Comparison of ENCODE assay signal across 16 cellular contexts in the genomic region with DNA sequence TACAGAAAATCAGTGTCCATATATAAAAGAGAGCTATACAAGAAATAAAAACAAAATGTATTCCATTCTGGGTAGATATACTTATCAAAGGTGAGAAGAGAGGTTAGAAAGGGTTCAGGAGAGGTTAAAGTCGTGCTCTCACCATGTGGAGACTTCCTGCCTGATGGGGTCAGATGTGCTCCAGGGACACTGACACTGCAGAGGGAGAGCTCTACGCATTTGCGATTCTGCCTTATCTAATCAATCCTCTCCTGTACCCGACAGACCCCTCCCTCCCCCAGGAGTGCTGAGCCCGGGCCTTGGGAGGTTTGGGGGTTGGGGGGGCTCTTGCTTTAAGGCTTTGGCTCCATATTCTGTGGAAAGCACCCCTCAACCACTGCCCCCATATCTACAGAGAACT. TPM values are rescaled to one million over a fixed set of nuclear protein-coding genes. Genes with fewer than 3 reads are reported as not detected.
DNase-seq lines count a peak whose midpoint lies in the region; ATAC-seq and TF ChIP-seq lines count a peak whose summit lies in the region.
"Had no signal": no experiment of that assay in that cellular context is flagged by ENCODE, and none has a peak within 500 bp of the region (broad histone marks: within the 10 kb centered on the region; RNA-seq: fewer than 3 reads in every experiment).

No MANE protein-coding gene starts in this region.

- no peak overlapping the region for H2AFZ ChIP-seq in SK-N-SH (ENCODE audit: low read depth)

- H3K4me1 ChIP-seq in SK-N-SH (ENCODE audit: control insufficient read depth in 1 of 2, insufficient read depth in 2 of 2, low read depth in 1 of 2, low read length in 1 of 2) (no peaks in the 10 kb centered on the region), right cardiac atrium (ENCODE audit: control insufficient read depth, insufficient read depth, low read length) (no peaks in the 10 kb centered on the region), right atrium auricular region (no peaks in the 10 kb centered on the region)
- H3K4me1 ChIP-seq: BLaER1 treated with 17β-estradiol and CSF1 and Interleukin-3, amounts not matched to agents 10 nM and 100 nM had no signal

- TF ChIP-seq EP300 in SK-N-SH (IDR thresholded peaks at IDR 0.05; ENCODE audit: borderline replicate concordance in 1 of 2, low read depth in 1 of 2, low read length in 1 of 2), result no peak

- POLR2A ChIA-PET in SK-N-SH (lab: Yijun Ruan, JAX), result no interaction called here

- H3K4me3 ChIP-seq in SK-N-SH (ENCODE audit: low read depth in 2 of 2, low read length in 1 of 2), result no peak overlapping the region
- no peak overlapping the region for H3K4me3 ChIP-seq in right cardiac atrium (ENCODE audit: low read length)
- H3K4me3 ChIP-seq in right atrium auricular region, result no peak overlapping the region
- H3K4me3 ChIP-seq: BLaER1 treated with 17β-estradiol and CSF1 and Interleukin-3, amounts not matched to agents 10 nM and 100 nM had no signal

- no peaks in the 10 kb centered on the region for H3K79me2 ChIP-seq in SK-N-SH (ENCODE audit: insufficient read depth)

- H3F3A ChIP-seq in SK-N-SH (replicated peaks; ENCODE audit: insufficient read depth), result no peaks in the 10 kb centered on the region

- no peaks in the 10 kb centered on the region for H3K27me3 ChIP-seq in SK-N-SH (ENCODE audit: insufficient read depth)
- H3K27me3 ChIP-seq in right cardiac atrium (ENCODE audit: control insufficient read depth, insufficient read depth), result no peaks in the 10 kb centered on the region
- H3K27me3 ChIP-seq in right atrium auricular region, result no peaks in the 10 kb centered on the region
- H3K27me3 ChIP-seq: BLaER1 treated with 17β-estradiol and CSF1 and Interleukin-3, amounts not matched to agents 10 nM and 100 nM had no signal

- WGBS in SK-N-SH (ENCODE audit: low lambda C conversion rate), result 72% methylated on average over 5 of the region's 5 CpGs
- WGBS in right cardiac atrium, result 25% methylated on average over 5 of the region's 5 CpGs

- DNase-seq in SK-N-SH (no peak), right cardiac atrium (no peak), right atrium auricular region (ENCODE audit: low spot score) (no peak), left lobe of liver (ENCODE audit: low spot score) (no peak), AG08396 (ENCODE audit: low spot score) (no peak), NCI-H2171 (lab: John Stamatoyannopoulos, UW) (no peak)
- DNase-seq: 8988T; Calu3; CD4-positive, alpha-beta T cell; DMS 273 treated with DMSO at 0.1 percent for 48 hours; GOT3; H9 had no signal

- TF ChIP-seq RAD21 in SK-N-SH (IDR thresholded peaks at IDR 0.05; ENCODE audit: low read length), result peak; percentile 11; the same call in 1 of the 2 replicates

- H3K27ac ChIP-seq in SK-N-SH (ENCODE audit: low read depth in 2 of 2, low read length in 1 of 2) (no peak overlapping the region), right cardiac atrium (ENCODE audit: low read length) (no peak overlapping the region), right atrium auricular region (no peak overlapping the region)
- H3K27ac ChIP-seq: BLaER1 treated with 17β-estradiol and CSF1 and Interleukin-3, amounts not matched to agents 10 nM and 100 nM had no signal

- no peak overlapping the region for H3K9ac ChIP-seq in SK-N-SH
- H3K9ac ChIP-seq: BLaER1 treated with 17β-estradiol and CSF1 and Interleukin-3, amounts not matched to agents 10 nM and 100 nM had no signal

- no peaks in the 10 kb centered on the region for H4K20me1 ChIP-seq in SK-N-SH (ENCODE audit: insufficient read depth)

- no peak overlapping the region for H3K4me2 ChIP-seq in SK-N-SH
- H3K4me2 ChIP-seq: BLaER1 treated with 17β-estradiol and CSF1 and Interleukin-3, amounts not matched to agents 10 nM and 100 nM had no signal

- no peaks in the 10 kb centered on the region for H3K9me2 ChIP-seq in SK-N-SH

- CTCF ChIA-PET in SK-N-SH (lab: Yijun Ruan, JAX), result no interaction called here

- intact Hi-C loops in right cardiac atrium (cut with DNase I), result no loop called here

- H3K36me3 ChIP-seq in SK-N-SH (replicated peaks in 1 of 2; ENCODE audit: control insufficient read depth in 1 of 2, insufficient read depth in 2 of 2, low read length in 1 of 2) (peaks cover 19 to 26% of the 10 kb centered on the region in 2 experiments), right atrium auricular region (peaks cover 23% of the 10 kb centered on the region)

- TF ChIP-seq CTCF in SK-N-SH (IDR thresholded peaks at IDR 0.05) (no peak), right atrium auricular region (IDR thresholded peaks at IDR 0.05) (no peak)

- H3K9me3 ChIP-seq in SK-N-SH, result no peaks in the 10 kb centered on the region
- H3K9me3 ChIP-seq in right cardiac atrium (ENCODE audit: control insufficient read depth, low read length), result no peaks in the 10 kb centered on the region
- H3K9me3 ChIP-seq in right atrium auricular region, result no peaks in the 10 kb centered on the region
- H3K9me3 ChIP-seq: BLaER1 treated with 17β-estradiol and CSF1 and Interleukin-3, amounts not matched to agents 10 nM and 100 nM had no signal

- no peak; the same call in 1 of the 3 replicates for ATAC-seq in SK-N-SH treated with all-trans-retinoic acid at 6 μM for 48 hours
- ATAC-seq in right cardiac atrium, result peak; percentile 6 to 25
- peak; percentile 34 for ATAC-seq in left lobe of liver
- no peak for ATAC-seq in HG03565 (IDR thresholded peaks at IDR 0.05; ENCODE audit: unreplicated experiment)

TF ChIP-seq in SK-N-SH, 30 proteins besides CTCF, POLR2A, EP300 and RAD21:
- TF ChIP-seq RCOR1 (IDR thresholded peaks at IDR 0.05; ENCODE audit: low read length) (no peak), JUND (IDR thresholded peaks at IDR 0.05) (no peak)

TF ChIP-seq in SK-N-SH treated with all-trans-retinoic acid at 6 μM for 48 hours, 23 proteins besides CTCF, POLR2A, EP300 and RAD21 (continues in another document):
- TF ChIP-seq BACH2 (CRISPR knock-in tag; IDR thresholded peaks at IDR 0.05; ENCODE audit: borderline replicate concordance) (no peak), ZNF70 (CRISPR knock-in tag; IDR thresholded peaks at IDR 0.05) (no peak), ZFP30 (CRISPR knock-in tag; IDR thresholded peaks at IDR 0.05) (no peak), GLIS3 (CRISPR knock-in tag; IDR thresholded peaks at IDR 0.05) (no peak), OSR1 (CRISPR knock-in tag; IDR thresholded peaks at IDR 0.05) (no peak), SNAI2 (CRISPR knock-in tag; IDR thresholded peaks at IDR 0.05) (no peak), ARNTL (CRISPR knock-in tag; IDR thresholded peaks at IDR 0.05; ENCODE audit: borderline replicate concordance, low read depth) (no peak), ZNF8 (CRISPR knock-in tag; IDR thresholded peaks at IDR 0.05) (no peak), ISL1 (CRISPR knock-in tag; IDR thresholded peaks at IDR 0.05) (no peak), CSDC2 (CRISPR knock-in tag; IDR thresholded peaks at IDR 0.05) (no peak)
- TF ChIP-seq, protein P1, sequence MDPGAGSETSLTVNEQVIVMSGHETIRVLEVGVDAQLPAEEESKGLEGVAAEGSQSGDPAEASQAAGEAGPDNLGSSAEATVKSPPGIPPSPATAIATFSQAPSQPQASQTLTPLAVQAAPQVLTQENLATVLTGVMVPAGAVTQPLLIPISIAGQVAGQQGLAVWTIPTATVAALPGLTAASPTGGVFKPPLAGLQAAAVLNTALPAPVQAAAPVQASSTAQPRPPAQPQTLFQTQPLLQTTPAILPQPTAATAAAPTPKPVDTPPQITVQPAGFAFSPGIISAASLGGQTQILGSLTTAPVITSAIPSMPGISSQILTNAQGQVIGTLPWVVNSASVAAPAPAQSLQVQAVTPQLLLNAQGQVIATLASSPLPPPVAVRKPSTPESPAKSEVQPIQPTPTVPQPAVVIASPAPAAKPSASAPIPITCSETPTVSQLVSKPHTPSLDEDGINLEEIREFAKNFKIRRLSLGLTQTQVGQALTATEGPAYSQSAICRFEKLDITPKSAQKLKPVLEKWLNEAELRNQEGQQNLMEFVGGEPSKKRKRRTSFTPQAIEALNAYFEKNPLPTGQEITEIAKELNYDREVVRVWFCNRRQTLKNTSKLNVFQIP (CRISPR knock-in tag; IDR thresholded peaks at IDR 0.05; ENCODE audit: borderline replicate concordance, low read depth), result no peak
- TF ChIP-seq, protein P2, sequence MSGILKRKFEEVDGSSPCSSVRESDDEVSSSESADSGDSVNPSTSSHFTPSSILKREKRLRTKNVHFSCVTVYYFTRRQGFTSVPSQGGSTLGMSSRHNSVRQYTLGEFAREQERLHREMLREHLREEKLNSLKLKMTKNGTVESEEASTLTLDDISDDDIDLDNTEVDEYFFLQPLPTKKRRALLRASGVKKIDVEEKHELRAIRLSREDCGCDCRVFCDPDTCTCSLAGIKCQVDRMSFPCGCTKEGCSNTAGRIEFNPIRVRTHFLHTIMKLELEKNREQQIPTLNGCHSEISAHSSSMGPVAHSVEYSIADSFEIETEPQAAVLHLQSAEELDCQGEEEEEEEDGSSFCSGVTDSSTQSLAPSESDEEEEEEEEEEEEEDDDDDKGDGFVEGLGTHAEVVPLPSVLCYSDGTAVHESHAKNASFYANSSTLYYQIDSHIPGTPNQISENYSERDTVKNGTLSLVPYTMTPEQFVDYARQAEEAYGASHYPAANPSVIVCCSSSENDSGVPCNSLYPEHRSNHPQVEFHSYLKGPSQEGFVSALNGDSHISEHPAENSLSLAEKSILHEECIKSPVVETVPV (CRISPR knock-in tag; IDR thresholded peaks at IDR 0.05), result no peak
- TF ChIP-seq, protein P3, sequence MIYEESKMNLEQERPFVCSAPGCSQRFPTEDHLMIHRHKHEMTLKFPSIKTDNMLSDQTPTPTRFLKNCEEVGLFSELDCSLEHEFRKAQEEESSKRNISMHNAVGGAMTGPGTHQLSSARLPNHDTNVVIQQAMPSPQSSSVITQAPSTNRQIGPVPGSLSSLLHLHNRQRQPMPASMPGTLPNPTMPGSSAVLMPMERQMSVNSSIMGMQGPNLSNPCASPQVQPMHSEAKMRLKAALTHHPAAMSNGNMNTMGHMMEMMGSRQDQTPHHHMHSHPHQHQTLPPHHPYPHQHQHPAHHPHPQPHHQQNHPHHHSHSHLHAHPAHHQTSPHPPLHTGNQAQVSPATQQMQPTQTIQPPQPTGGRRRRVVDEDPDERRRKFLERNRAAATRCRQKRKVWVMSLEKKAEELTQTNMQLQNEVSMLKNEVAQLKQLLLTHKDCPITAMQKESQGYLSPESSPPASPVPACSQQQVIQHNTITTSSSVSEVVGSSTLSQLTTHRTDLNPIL (CRISPR knock-in tag; IDR thresholded peaks at IDR 0.05; ENCODE audit: low read depth), result no peak

RNA-seq across cellular contexts. Expression of a gene that starts 16.6 kb away (rescaled TPM):
- polyA plus RNA-seq in SK-N-SH (2012; rRNA removed) (0.10 TPM in 1 of 2 replicates, not detected in the other), right cardiac atrium (0.02 TPM)
- 0.01 and 0.03 TPM in 2 replicates for polyA plus RNA-seq in SK-N-SH (2012; cell fraction: cytosol; rRNA removed)
- 0.35 and 0.50 TPM in 2 replicates for polyA plus RNA-seq in SK-N-SH (2012; cell fraction: nucleus; rRNA removed)
- total RNA-seq in right cardiac atrium (not detected), right atrium auricular region (not detected), left lobe of liver (1.1 TPM)
- total RNA-seq: Calu3, Daoy had no signal

Comparison
In these comparisons a context has a peak if more than half of its experiments do, and no peak if none do; other contexts are left out.
1. ATAC-seq: peak in right cardiac atrium (2 of 2) and left lobe of liver (single experiment); none in SK-N-SH treated with all-trans-retinoic acid at 6 μM for 48 hours (single experiment) and HG03565 (single experiment).